ENCODE assay signal across 23 cellular contexts in genomic region chrX:153657161-153657560, GRCh38. TPM values are rescaled to one million over a fixed set of nuclear protein-coding genes. Genes with fewer than 3 reads are reported as not detected.
DNase-seq lines count a peak whose midpoint lies in the region; ATAC-seq, FAIRE-seq and TF ChIP-seq lines count a peak whose summit lies in the region.
"Had no signal": no experiment of that assay in that cellular context is flagged by ENCODE, and none has a peak within 500 bp of the region (broad histone marks: within the 10 kb centered on the region; RNA-seq: fewer than 3 reads in every experiment).

No MANE protein-coding gene starts in this region.

- no peaks in the 10 kb centered on the region for H3K36me3 Mint-ChIP-seq in endodermal cell (ENCODE audit: low read depth)
- no peaks in the 10 kb centered on the region for H3K36me3 Mint-ChIP-seq in T-cell
- H3K36me3 Mint-ChIP-seq: CD14-positive monocyte; CD4-positive, alpha-beta memory T cell had no signal

- FAIRE-seq in H54 (lab: Jason Lieb, UNC) = peak; percentile 53
- FAIRE-seq: GM12892, GM18507 had no signal

- H3K27me3 Mint-ChIP-seq in endodermal cell (ENCODE audit: insufficient read depth) = peaks cover 30% of the 10 kb centered on the region
- peaks cover 8 to 36% of the 10 kb centered on the region in 2 donors for H3K27me3 Mint-ChIP-seq in T-cell

- no peaks in the 10 kb centered on the region for H3K36me3 ChIP-seq in MG63
- H3K36me3 ChIP-seq in endodermal cell (ENCODE audit: control insufficient read depth, insufficient read depth, low read length) = no peaks in the 10 kb centered on the region
- H3K36me3 ChIP-seq: BLaER1 had no signal

- H3K4me1 ChIP-seq in endodermal cell (ENCODE audit: control insufficient read depth, insufficient read depth, low read length) = no peaks in the 10 kb centered on the region
- H3K4me1 ChIP-seq: A549, BLaER1 had no signal

- no peak overlapping the region for H3K9ac ChIP-seq in endodermal cell (ENCODE audit: extremely low read depth, low read length, poor library complexity, severe bottlenecking)
- H3K9ac ChIP-seq: BLaER1 had no signal

- H3K27me3 ChIP-seq in MG63 (peaks cover 2% of the 10 kb centered on the region; the same call in 1 of the 2 replicates), endodermal cell (ENCODE audit: control insufficient read depth, insufficient read depth, low read length, poor library complexity, severe bottlenecking) (peaks cover 18% of the 10 kb centered on the region)

- H3K9me3 ChIP-seq in MG63 = no peaks in the 10 kb centered on the region
- no peaks in the 10 kb centered on the region for H3K9me3 ChIP-seq in endodermal cell (ENCODE audit: control insufficient read depth, low read length)
- H3K9me3 ChIP-seq: A549 had no signal

- ATAC-seq in HG03521 (IDR thresholded peaks at IDR 0.05; ENCODE audit: unreplicated experiment) (no peak), T-cell (replicated peaks in 1 of 4) (no peak), HG03045 (IDR thresholded peaks at IDR 0.05; ENCODE audit: unreplicated experiment) (no peak)
- ATAC-seq: A549, GM23338, HCT116 had no signal

- CTCF ChIA-PET in T-cell (lab: Charles Lee) = interaction anchor here in 1 of 2 donors (0.7 kb wide), 1 partner anchor 104 kb away, joined by 3 read pairs; no protein-coding TSS in a partner anchor

- H3K4me3 ChIP-seq in MG63 (no peak overlapping the region), endodermal cell (ENCODE audit: low read length) (no peak overlapping the region)
- H3K4me3 ChIP-seq: A549, BLaER1, GM23338 had no signal

- no peak for DNase-seq in H54 (ENCODE audit: insufficient read length, low spot score)
- DNase-seq in MG63 = peak; percentile 36
- DNase-seq in endodermal cell = peak; percentile 8
- DNase-seq in posterior vena cava (ENCODE audit: low spot score) = peak; percentile 72
- no peak for DNase-seq in T-cell
- DNase-seq: AML-193; CD4-positive, alpha-beta memory T cell; DMS153; DMS79; GDM1; H7; HFFc6 had no signal

- intact Hi-C loops in posterior vena cava (cut with DNase I) = no loop called here

- H3K27ac Mint-ChIP-seq in endodermal cell (no peak overlapping the region), T-cell (no peak overlapping the region)
- H3K27ac Mint-ChIP-seq: CD14-positive monocyte; CD4-positive, alpha-beta memory T cell; GM23338; HFFc6 had no signal

- H3K4me1 Mint-ChIP-seq in endodermal cell = no peaks in the 10 kb centered on the region
- H3K4me1 Mint-ChIP-seq in T-cell = peaks cover 0 to 2% (median 1%) of the 10 kb centered on the region in 3 donors
- H3K4me1 Mint-ChIP-seq: GM23338 had no signal

- no peak for TF ChIP-seq CTCF in endodermal cell (conservative IDR thresholded peaks at IDR 0.05)

- H3K9me3 Mint-ChIP-seq in endodermal cell (peaks cover 68% of the 10 kb centered on the region), T-cell (peaks cover 0 to 2% (median 0%) of the 10 kb centered on the region in 3 donors)
- H3K9me3 Mint-ChIP-seq: HFFc6 had no signal

- POLR2A ChIA-PET in T-cell (lab: Charles Lee) = interaction anchor here in 1 of 2 donors (0.6 kb wide), 1 partner anchor 715 kb away, joined by 4 read pairs; no protein-coding TSS in a partner anchor

- WGBS in endodermal cell (ENCODE audit: insufficient coverage in 1 of 2, insufficient read length in 1 of 2), 2 experiments = 86 to 88% methylated on average over 4 to 9 of the region's 9 CpGs

- no peak overlapping the region for H3K27ac ChIP-seq in endodermal cell (ENCODE audit: low read depth, low read length)
- H3K27ac ChIP-seq: A549, BLaER1 had no signal

- H3K4me3 Mint-ChIP-seq in endodermal cell = no peak overlapping the region
- no peak overlapping the region for H3K4me3 Mint-ChIP-seq in T-cell
- H3K4me3 Mint-ChIP-seq: CD14-positive monocyte; CD4-positive, alpha-beta memory T cell; GM23338; HFFc6 had no signal

- TF ChIP-seq POLR2A in H54 (IDR thresholded peaks at IDR 0.05; ENCODE audit: low read depth, low read length) = no peak

RNA-seq across cellular contexts. Expression of gene DUSP9, which starts 10.2 kb away (rescaled TPM):
- 7.9 and 8.6 TPM in 2 replicates for total RNA-seq in MG63 (2014; rRNA removed; shearing (Covaris generic); ENCODE audit: low replicate concordance)
- under 1 TPM; 0.18 to 0.31 TPM for total RNA-seq in endodermal cell
- polyA plus RNA-seq in endodermal cell (2013, experiment 1 of 2) = 1.5 TPM
- 1.3 TPM for polyA plus RNA-seq in endodermal cell (2013, experiment 2 of 2)
- total RNA-seq in posterior vena cava = not detected
- total RNA-seq in T-cell = under 1 TPM in 2 of 5 donors, not detected in 3; 0.13 to 0.19 TPM
- total RNA-seq: CD4-positive, alpha-beta memory T cell; HFFc6; HT-29 had no signal
- polyA plus RNA-seq: CD14-positive monocyte; CD4-positive, alpha-beta memory T cell had no signal

RNA-seq across cellular contexts. Expression of gene PNCK, which starts 16.5 kb away (rescaled TPM):
- total RNA-seq in MG63 (2014; rRNA removed; shearing (Covaris generic); ENCODE audit: low replicate concordance) = 0.43 TPM in 1 of 2 replicates, not detected in the other
- total RNA-seq in endodermal cell = 10 to 100 TPM in 1 of 2 donors, 1 to 10 TPM in 1; 2.8 to 12.9 TPM
- 11.1 TPM for polyA plus RNA-seq in endodermal cell (2013, experiment 1 of 2)
- 9.0 TPM for polyA plus RNA-seq in endodermal cell (2013, experiment 2 of 2)
- 10 to 100 TPM; 41.1 to 58.9 TPM for total RNA-seq in posterior vena cava
- 1 to 10 TPM in 1 of 5 donors, not detected in 4; 1.0 TPM for total RNA-seq in T-cell
- total RNA-seq: CD4-positive, alpha-beta memory T cell; Daoy had no signal
- polyA plus RNA-seq: CD14-positive monocyte; CD4-positive, alpha-beta memory T cell had no signal

RNA-seq across cellular contexts. Expression of gene SLC6A8, which starts 30.6 kb away (rescaled TPM):
- 12.8 and 24.8 TPM in 2 replicates for total RNA-seq in MG63 (2014; rRNA removed; shearing (Covaris generic); ENCODE audit: low replicate concordance)
- total RNA-seq in endodermal cell (100 to 1,000 TPM in 1 of 2 donors, 10 to 100 TPM in 1; 57.6 to 121 TPM), posterior vena cava (10 to 100 TPM; 33.5 to 42.3 TPM), T-cell (1 to 10 TPM in 4 of 5 donors, under 1 TPM in 1; 0.89 to 2.3 (median 1.9) TPM)
- 144 TPM for polyA plus RNA-seq in endodermal cell (2013, experiment 1 of 2)
- 117 TPM for polyA plus RNA-seq in endodermal cell (2013, experiment 2 of 2)

RNA-seq across cellular contexts. Expression of gene CCNQ, which starts 58.2 kb away (rescaled TPM):
- 47.7 and 73.2 TPM in 2 replicates for total RNA-seq in MG63 (2014; rRNA removed; shearing (Covaris generic); ENCODE audit: low replicate concordance)
- total RNA-seq in endodermal cell (10 to 100 TPM; 17.1 to 20.8 TPM), posterior vena cava (10 to 100 TPM; 15.8 to 21.7 TPM), T-cell (10 to 100 TPM; 12.5 to 29.8 (median 25.5) TPM)
- polyA plus RNA-seq in endodermal cell (2013, experiment 1 of 2) = 20.0 TPM
- 18.4 TPM for polyA plus RNA-seq in endodermal cell (2013, experiment 2 of 2)

Comparison
In these comparisons a context has a peak if more than half of its experiments do, and no peak if none do; other contexts are left out.
1. DNase-seq: peak in MG63 (single experiment), endodermal cell (single experiment) and posterior vena cava (single experiment); none in H54 (single experiment) and T-cell (0 of 34).